10 cellular contexts compared by ENCODE assay signal in genomic region chr2:238059505-238059904, GRCh38. TPM values are rescaled to one million over a fixed set of nuclear protein-coding genes. Genes with fewer than 3 reads are reported as not detected.
DNase-seq lines count a peak whose midpoint lies in the region; ATAC-seq and TF ChIP-seq lines count a peak whose summit lies in the region.
"Had no signal": no experiment of that assay in that cellular context is flagged by ENCODE, and none has a peak within 500 bp of the region (broad histone marks: within the 10 kb centered on the region; RNA-seq: fewer than 3 reads in every experiment).

No MANE protein-coding gene starts in this region.

- TF ChIP-seq EP300 in neural cell (conservative IDR thresholded peaks at IDR 0.05; ENCODE audit: poor library complexity, severe bottlenecking): no peak

- H3K4me3 ChIP-seq in DOHH2 (ENCODE audit: low read length) (peak overlapping the region; percentile 89), NT2/D1 (ENCODE audit: insufficient read length, low read depth) (peak overlapping the region; percentile 89), coronary artery (peak overlapping the region; percentile 87), neural cell (ENCODE audit: low read length) (peak overlapping the region; percentile 99)

- H3K9ac ChIP-seq in NT2/D1 (ENCODE audit: insufficient read length, low read depth) (peak overlapping the region; percentile 96), neural cell (ENCODE audit: low read length) (no peak overlapping the region)

- H3K4me1 ChIP-seq in DOHH2 (ENCODE audit: control insufficient read depth, low read length): peaks cover 24% of the 10 kb centered on the region
- no peaks in the 10 kb centered on the region for H3K4me1 ChIP-seq in NT2/D1 (ENCODE audit: insufficient read depth, insufficient read length)

- no peaks in the 10 kb centered on the region for H3K27me3 ChIP-seq in DOHH2 (ENCODE audit: control insufficient read depth, low read length)
- no peaks in the 10 kb centered on the region for H3K27me3 ChIP-seq in NT2/D1 (ENCODE audit: insufficient read depth, insufficient read length)
- no peaks in the 10 kb centered on the region for H3K27me3 ChIP-seq in neural cell (ENCODE audit: insufficient read depth, low read depth, low read length)
- H3K27me3 ChIP-seq: pancreas had no signal

- H3K9me2 ChIP-seq in DOHH2 (replicated peaks; ENCODE audit: control insufficient read depth, low read length) (no peaks in the 10 kb centered on the region), neural cell (ENCODE audit: insufficient read depth, low read length) (no peaks in the 10 kb centered on the region)

- H2AFZ ChIP-seq in neural cell (ENCODE audit: low read depth, low read length): no peak overlapping the region

- H3K27ac ChIP-seq in DOHH2 (ENCODE audit: low read depth, low read length) (no peak overlapping the region), coronary artery (no peak overlapping the region), neural cell (ENCODE audit: low read length) (no peak overlapping the region)

- H3K9me3 ChIP-seq in DOHH2 (ENCODE audit: control insufficient read depth, insufficient read depth, low read length) (no peaks in the 10 kb centered on the region), NT2/D1 (ENCODE audit: insufficient read depth, low read length) (peaks cover 15% of the 10 kb centered on the region; the same call in 1 of the 2 replicates), neural cell (ENCODE audit: low read length) (no peaks in the 10 kb centered on the region)
- H3K9me3 ChIP-seq: pancreas had no signal

- no peak for TF ChIP-seq CTCF in DOHH2 (IDR thresholded peaks at IDR 0.05; ENCODE audit: low read depth, low read length, poor library complexity, severe bottlenecking)
- TF ChIP-seq CTCF in coronary artery (IDR thresholded peaks at IDR 0.05): no peak
- no peak for TF ChIP-seq CTCF in neural cell (IDR thresholded peaks at IDR 0.05; ENCODE audit: poor library complexity, severe bottlenecking)

- H3K4me2 ChIP-seq in DOHH2 (ENCODE audit: low read length): peak overlapping the region; percentile 82
- H3K4me2 ChIP-seq in neural cell (ENCODE audit: low read length): peak overlapping the region; percentile 86

- no peak for TF ChIP-seq RAD21 in neural cell (conservative IDR thresholded peaks at IDR 0.05)

- H3K36me3 ChIP-seq in DOHH2 (ENCODE audit: control insufficient read depth, low read length) (peaks cover 11% of the 10 kb centered on the region), NT2/D1 (ENCODE audit: insufficient read depth, insufficient read length, low read length) (peaks cover 13% of the 10 kb centered on the region), neural cell (ENCODE audit: insufficient read depth, low read length) (no peaks in the 10 kb centered on the region)
- H3K36me3 ChIP-seq: pancreas had no signal

- H3F3A ChIP-seq in DOHH2 (ENCODE audit: control insufficient read depth, insufficient read depth) (peaks cover 2% of the 10 kb centered on the region; the same call in 1 of the 2 replicates), neural cell (ENCODE audit: insufficient read depth, low read length, poor library complexity, severe bottlenecking) (no peaks in the 10 kb centered on the region)

- peaks cover 41% of the 10 kb centered on the region for H3K79me2 ChIP-seq in DOHH2 (ENCODE audit: control insufficient read depth, low read length)
- H3K79me2 ChIP-seq in neural cell (replicated peaks; ENCODE audit: insufficient read depth, low read length): no peaks in the 10 kb centered on the region

- DNase-seq in NT2/D1 (ENCODE audit: low read depth, low spot score) (no peak), coronary artery (ENCODE audit: low spot score) (no peak), NCI-H2029 (lab: John Stamatoyannopoulos, UW) (no peak), COLO668 (lab: John Stamatoyannopoulos, UW; ENCODE audit: unreplicated experiment) (no peak), NCI-H2081 (lab: John Stamatoyannopoulos, UW) (no peak)
- DNase-seq: NCI-H1930 had no signal

- ATAC-seq in GM19395 (IDR thresholded peaks at IDR 0.05; ENCODE audit: unreplicated experiment): no peak

- H4K20me1 ChIP-seq in DOHH2 (ENCODE audit: control insufficient read depth, insufficient read depth, low read depth, low read length) (no peaks in the 10 kb centered on the region), neural cell (ENCODE audit: insufficient read depth) (no peaks in the 10 kb centered on the region)

TF ChIP-seq in neural cell, 6 proteins besides CTCF, POLR2A, EP300 and RAD21:
- TF ChIP-seq EZH2 (IDR thresholded peaks at IDR 0.05; ENCODE audit: borderline replicate concordance, insufficient read depth, low read length, poor library complexity, severe bottlenecking): no peak
TF ChIP-seq in neural cell: peak in this region for 0.

RNA-seq across cellular contexts. Expression of gene SCLY, which starts 1.3 kb away (rescaled TPM):
- 15.9 and 16.4 TPM in 2 replicates for polyA plus RNA-seq in neural cell
- 20.6 and 21.2 TPM in 2 replicates for polyA minus RNA-seq in neural cell

RNA-seq across cellular contexts. Expression of gene ESPNL, which starts 40.6 kb away (rescaled TPM):
- 0.14 and 0.69 TPM in 2 replicates for polyA plus RNA-seq in neural cell
- polyA minus RNA-seq in neural cell: 0.24 and 0.35 TPM in 2 replicates
